ENCODE assay signal across 13 cellular contexts in the genomic region with DNA sequence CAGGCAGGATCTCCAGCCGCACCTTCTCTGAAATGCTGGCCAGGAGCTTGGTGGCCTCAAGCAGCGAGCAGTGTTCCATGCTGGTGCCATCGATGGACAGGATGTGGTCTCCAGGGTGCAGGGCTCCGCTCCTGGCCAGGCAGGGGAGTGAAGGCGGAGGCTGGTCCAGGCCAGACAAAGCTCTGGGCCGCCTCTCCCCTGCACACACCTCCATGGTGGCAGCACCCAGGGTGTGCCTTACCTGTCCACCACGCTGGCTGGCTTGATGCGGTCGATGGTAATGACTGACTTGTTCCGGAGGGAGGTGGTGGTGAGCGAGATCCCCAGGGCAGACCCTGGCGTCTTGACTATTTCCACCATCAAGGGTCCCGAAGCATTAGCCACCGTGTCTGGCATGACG.
"Had no signal": no experiment of that assay in that cellular context is flagged by ENCODE, and none has a peak within 500 bp of the region (broad histone marks: within the 10 kb centered on the region; RNA-seq: fewer than 3 reads in every experiment).

No MANE protein-coding gene starts in this region.

- DNase-seq: activated CD4-positive, alpha-beta T cell treated with anti-CD3 and anti-CD28 coated beads, Interleukin-2, amount 10 ng/mL, durations not matched to agents 7 days and 5 days; activated CD4-positive, CD25-positive, alpha-beta regulatory T cell; activated CD8-positive, alpha-beta memory T cell treated with anti-CD3 and anti-CD28 coated beads for 24 hours; activated T-cell treated with anti-CD3 and anti-CD28 coated beads for 4 hours; amygdala; dermis blood vessel endothelial cell; stimulated activated CD4-positive, alpha-beta T cell treated with anti-CD3 and anti-CD28 coated beads, Interleukin-2, amount 100 ng/mL, for 48 hours; stimulated activated naive CD4-positive, alpha-beta T cell treated with Interleukin-2 at 50 U/mL for 16 hours had no signal

- H3K27me3 Mint-ChIP-seq: activated naive CD4-positive, alpha-beta T cell treated with anti-CD3 and anti-CD28 coated beads, Interleukin-2, amount 50 U/mL, for 24 hours; brain had no signal

- H3K4me3 Mint-ChIP-seq: activated CD4-positive, alpha-beta T cell treated with anti-CD3 and anti-CD28 coated beads, Interleukin-2, amount 10 ng/mL, durations not matched to agents 7 days and 5 days; activated naive CD4-positive, alpha-beta T cell treated with anti-CD3 and anti-CD28 coated beads, Interleukin-2, amount 50 U/mL, for 24 hours; activated T-helper 17 cell treated with anti-CD3 and anti-CD28 coated beads, Interleukin-2, amount 50 U/mL, for 72 hours; brain; T-helper 1 cell treated with Interleukin-12 subunit alpha and Interleukin-12 subunit beta and Interleukin-4 antibody, amounts not matched to agents 30 μg/mL and 1 μg/mL, for 36 hours had no signal

- H3K36me3 Mint-ChIP-seq: activated naive CD4-positive, alpha-beta T cell treated with anti-CD3 and anti-CD28 coated beads, Interleukin-2, amount 50 U/mL, for 24 hours had no signal

- ATAC-seq: activated T-helper 17 cell treated with anti-CD3 and anti-CD28 coated beads, Interleukin-2, amount 50 U/mL, for 72 hours; esophagus mucosa had no signal

- H3K9me3 Mint-ChIP-seq: activated CD4-positive, alpha-beta T cell treated with anti-CD3 and anti-CD28 coated beads, Interleukin-2, amount 10 ng/mL, durations not matched to agents 7 days and 5 days; activated naive CD4-positive, alpha-beta T cell treated with anti-CD3 and anti-CD28 coated beads, Interleukin-2, amount 50 U/mL, for 24 hours; activated T-helper 17 cell treated with anti-CD3 and anti-CD28 coated beads, Interleukin-2, amount 50 U/mL, for 72 hours; T-helper 1 cell treated with Interleukin-12 subunit alpha and Interleukin-12 subunit beta and Interleukin-4 antibody, amounts not matched to agents 30 μg/mL and 1 μg/mL, for 36 hours had no signal

- H3K4me1 Mint-ChIP-seq: activated CD4-positive, alpha-beta T cell treated with anti-CD3 and anti-CD28 coated beads, Interleukin-2, amount 10 ng/mL, durations not matched to agents 7 days and 5 days; activated naive CD4-positive, alpha-beta T cell treated with anti-CD3 and anti-CD28 coated beads, Interleukin-2, amount 50 U/mL, for 24 hours; brain had no signal

- H3K27ac Mint-ChIP-seq: activated CD4-positive, alpha-beta T cell treated with anti-CD3 and anti-CD28 coated beads, Interleukin-2, amount 10 ng/mL, durations not matched to agents 7 days and 5 days; activated naive CD4-positive, alpha-beta T cell treated with anti-CD3 and anti-CD28 coated beads, Interleukin-2, amount 50 U/mL, for 24 hours; activated T-helper 17 cell treated with anti-CD3 and anti-CD28 coated beads, Interleukin-2, amount 50 U/mL, for 72 hours; brain; T-helper 1 cell treated with Interleukin-12 subunit alpha and Interleukin-12 subunit beta and Interleukin-4 antibody, amounts not matched to agents 30 μg/mL and 1 μg/mL, for 36 hours had no signal
